In genomic region chr14:95314609-95315008, GRCh38 we compare ENCODE assay signal across 8 cellular contexts. TPM values are rescaled to one million over a fixed set of nuclear protein-coding genes. Genes with fewer than 3 reads are reported as not detected.
A peak's percentile ranks its signal among the peaks of the same experiment; 100 is the strongest.
DNase-seq lines count a peak whose midpoint lies in the region; ATAC-seq and TF ChIP-seq lines count a peak whose summit lies in the region.

No MANE protein-coding gene starts in this region.

- H3K4me2 ChIP-seq in OCI-LY3 (ENCODE audit: low read length) = peak overlapping the region; percentile 75

- no peak for TF ChIP-seq POLR2A in esophagus squamous epithelium (IDR thresholded peaks at IDR 0.05)

- H3K79me2 ChIP-seq in OCI-LY3 (ENCODE audit: low read length) = no peaks in the 10 kb centered on the region

- in situ Hi-C loops in GM13976 (cut with MboI; ENCODE audit: low sequenced_read_pairs, unreplicated experiment) = no loop called here

- ATAC-seq in GM21737 (IDR thresholded peaks at IDR 0.05; ENCODE audit: unreplicated experiment) = peak; percentile 64

- intact Hi-C loops in esophagus squamous epithelium (cut with DNase I) = no loop called here

- DNase-seq in GM13976 (ENCODE audit: low spot score) = peak; percentile 67
- DNase-seq in esophagus squamous epithelium (lab: John Stamatoyannopoulos, UW) = no peak
- DNase-seq in stimulated activated CD8-positive, alpha-beta memory T cell treated with anti-CD3 and anti-CD28 coated beads, Interleukin-7, amount 100 ng/mL, for 48 hours (ENCODE audit: extremely low read depth in 1 of 2, low read depth in 1 of 2) = peak; percentile 10 to 43
- no peak for DNase-seq in GF-D8 (lab: John Stamatoyannopoulos, UW)
- no peak for DNase-seq in NCI-H2081 treated with DMSO at 0.1 percent for 48 hours (lab: John Stamatoyannopoulos, UW)
- DNase-seq in NCI-H2029 (lab: John Stamatoyannopoulos, UW) = no peak

- H2AFZ ChIP-seq in OCI-LY3 (ENCODE audit: low read depth, low read length) = no peak overlapping the region

- H3K36me3 ChIP-seq in OCI-LY3 (replicated peaks; ENCODE audit: low read depth, low read length) (no peaks in the 10 kb centered on the region), esophagus squamous epithelium (no peaks in the 10 kb centered on the region)

- WGBS in esophagus squamous epithelium, 2 donors = 28 to 40% methylated on average over 1 to 5 of the region's 6 CpGs

- H3K4me1 ChIP-seq in OCI-LY3 (ENCODE audit: low read length) (peaks cover 33% of the 10 kb centered on the region), esophagus squamous epithelium (peaks cover 18 to 78% (median 26%) of the 10 kb centered on the region in 3 donors)

- H3K9ac ChIP-seq in OCI-LY3 (ENCODE audit: low read length) = no peak overlapping the region

- H4K20me1 ChIP-seq in OCI-LY3 (ENCODE audit: insufficient read depth, low read length) = peaks cover 25% of the 10 kb centered on the region

- H3K4me3 ChIP-seq in OCI-LY3 (ENCODE audit: low read length) (peak overlapping the region; percentile 50), esophagus squamous epithelium (no peak overlapping the region)

- H3K27me3 ChIP-seq in OCI-LY3 (ENCODE audit: low read depth, low read length) = peaks cover 58% of the 10 kb centered on the region
- H3K27me3 ChIP-seq in esophagus squamous epithelium = peaks cover 0 to 6% (median 0%) of the 10 kb centered on the region in 4 donors

- H3K27ac ChIP-seq in OCI-LY3 (ENCODE audit: low read length) (no peak overlapping the region), esophagus squamous epithelium (peak overlapping the region; percentile 33 to 79 (median 62))

- TF ChIP-seq CTCF in GM13976 (IDR thresholded peaks at IDR 0.05; ENCODE audit: borderline replicate concordance, control extremely low read depth, extremely low read depth, insufficient read depth, missing control alignments) (no peak), OCI-LY3 (IDR thresholded peaks at IDR 0.05; ENCODE audit: low read depth, low read length) (no peak), esophagus squamous epithelium (IDR thresholded peaks at IDR 0.05) (no peak)

- no peaks in the 10 kb centered on the region for H3K9me3 ChIP-seq in OCI-LY3 (ENCODE audit: insufficient read depth, low read length)
- H3K9me3 ChIP-seq in esophagus squamous epithelium = no peaks in the 10 kb centered on the region

RNA-seq across cellular contexts. Expression of gene CLMN, which starts 5.1 kb away (rescaled TPM):
- total RNA-seq in esophagus squamous epithelium = 10 to 100 TPM in 1 of 4 donors, 1 to 10 TPM in 3; 3.3 to 14.1 (median 5.1) TPM

Comparison
In these comparisons a context has a peak if more than half of its experiments do, and no peak if none do; other contexts are left out.
1. DNase-seq: peak in GM13976 (single experiment) and stimulated activated CD8-positive, alpha-beta memory T cell treated with anti-CD3 and anti-CD28 coated beads, Interleukin-7, amount 100 ng/mL, for 48 hours (2 of 2); none in esophagus squamous epithelium (single experiment), GF-D8 (single experiment), NCI-H2081 treated with DMSO at 0.1 percent for 48 hours (single experiment) and NCI-H2029 (single experiment).